In the genomic region with DNA sequence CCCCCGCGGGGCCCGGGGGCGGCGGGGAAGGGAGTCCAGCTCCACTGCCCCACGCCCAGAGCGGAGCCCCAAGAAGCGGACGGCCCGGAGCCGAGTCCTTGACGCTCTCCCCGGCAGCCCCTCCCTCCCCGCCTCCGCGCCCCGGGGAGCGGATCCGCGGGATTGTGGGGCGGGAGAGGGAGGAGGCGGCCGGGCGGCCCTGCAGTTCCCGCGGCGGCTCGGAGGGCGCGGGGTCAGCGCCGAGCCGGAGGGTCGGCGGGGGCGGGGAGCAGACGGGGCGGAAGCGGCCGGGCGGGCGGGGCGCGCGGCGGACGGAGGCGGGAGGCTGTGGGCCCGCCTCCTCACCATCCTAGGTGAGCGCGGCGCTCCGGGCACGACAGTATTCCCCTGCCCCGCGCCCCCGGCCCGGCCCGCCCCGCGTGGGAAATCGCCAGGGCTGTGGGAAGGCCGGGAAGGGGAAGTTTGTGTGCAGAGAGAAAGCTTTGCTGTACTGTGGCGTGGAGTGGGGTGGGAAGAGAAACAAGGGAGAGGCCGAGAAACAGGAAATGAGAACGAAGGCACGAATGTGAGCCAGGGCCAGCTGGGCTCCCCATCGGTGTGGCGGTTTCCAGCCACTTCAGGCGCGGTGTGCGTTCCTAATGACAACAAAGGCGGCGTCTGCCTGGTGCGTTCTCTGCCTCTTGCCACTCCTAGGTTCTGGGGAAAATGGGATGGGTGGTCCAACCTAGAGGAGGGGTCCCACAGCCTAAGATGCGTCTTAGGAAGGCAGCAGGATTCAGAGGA, we compare ENCODE assay signal across 8 cellular contexts. TPM values are rescaled to one million over a fixed set of nuclear protein-coding genes. Genes with fewer than 3 reads are reported as not detected.
DNase-seq lines count a peak whose midpoint lies in the region; ATAC-seq and TF ChIP-seq lines count a peak whose summit lies in the region.

No MANE protein-coding gene starts in this region.

- in situ Hi-C loops in Panc1 (cut with HindIII; ENCODE audit: low pct_unique_long_range_greater_than_20kb, low sequenced_read_pairs) = no loop called here

- peak overlapping the region; percentile 70 for H3K27ac ChIP-seq in Panc1 (ENCODE audit: low read length)
- H3K27ac ChIP-seq in neutrophil = no peak overlapping the region
- H3K27ac ChIP-seq in tibial artery = peak overlapping the region; percentile 97 to 98

- no TSS peak for BruUV-seq in Panc1 (replicated peaks; lab: Mats Ljungman, UMichigan)

- CTCF ChIA-PET in Panc1 (lab: Charles Lee) = no interaction called here

- intact Hi-C loops in Panc1 (cut with micrococcal nuclease; ENCODE audit: unreplicated experiment) (loop anchor here (10.0 kb wide), 1 partner anchor 301 kb away; no protein-coding TSS in a partner anchor), tibial artery (cut with DNase I; ENCODE audit: low total_unique reads) (loop anchor here (10.0 kb wide), 4 partner anchors 71 to 301 kb away; no protein-coding TSS in a partner anchor)

- POLR2A ChIA-PET in Panc1 (lab: Charles Lee) = no interaction called here

- TF ChIP-seq CTCF in Panc1 (IDR thresholded peaks at IDR 0.05) (no peak), neutrophil (IDR thresholded peaks at IDR 0.05) (no peak), tibial artery (IDR thresholded peaks at IDR 0.05) (no peak)

- DNase-seq in DMS 273 treated with DMSO at 0.1 percent for 48 hours (lab: John Stamatoyannopoulos, UW) = peak; percentile 19
- DNase-seq in HT-29 (ENCODE audit: low spot score) = peak; percentile 87
- no peak for DNase-seq in Panc1 (ENCODE audit: low read depth, low spot score)
- DNase-seq in activated effector memory CD4-positive, alpha-beta T cell treated with anti-CD3 and anti-CD28 coated beads, Interleukin-2, amount 50 U/mL, for 16 hours = peak; percentile 86
- peak; percentile 56 for DNase-seq in foreskin melanocyte
- DNase-seq in tibial artery = peak; percentile 53 to 83

- H3K4me3 ChIP-seq in Panc1 (ENCODE audit: low read depth in 2 of 2, low read length in 2 of 2) = peak overlapping the region; percentile 60 to 68
- peak overlapping the region; percentile 43 to 65 for H3K4me3 ChIP-seq in neutrophil (ENCODE audit: low read depth in 1 of 2, low read length in 1 of 2)
- peak overlapping the region; percentile 73 to 93 for H3K4me3 ChIP-seq in tibial artery

- H3K9me3 ChIP-seq in Panc1 (ENCODE audit: control insufficient read depth, insufficient read depth, low read depth, low read length) (no peaks in the 10 kb centered on the region), neutrophil (no peaks in the 10 kb centered on the region), tibial artery (no peaks in the 10 kb centered on the region)

- H3K4me1 ChIP-seq in Panc1 (ENCODE audit: control insufficient read depth, insufficient read depth, low read length) = 0 out of 2 replicates have a peak, but pooled peaks cover 3% of the 10 kb centered on the region
- peaks cover 18 to 28% of the 10 kb centered on the region in 2 experiments for H3K4me1 ChIP-seq in neutrophil (ENCODE audit: control insufficient read depth in 1 of 2, insufficient read depth in 1 of 2, low read depth in 1 of 2, low read length in 1 of 2)
- H3K4me1 ChIP-seq in tibial artery = peaks cover 0 to 15% (median 7%) of the 10 kb centered on the region in 4 donors

- no peaks in the 10 kb centered on the region for H3K27me3 ChIP-seq in Panc1 (ENCODE audit: control insufficient read depth, insufficient read depth, low read length)
- peaks cover 98% of the 10 kb centered on the region for H3K27me3 ChIP-seq in neutrophil
- no peaks in the 10 kb centered on the region for H3K27me3 ChIP-seq in tibial artery

- H3K36me3 ChIP-seq in Panc1 (ENCODE audit: control insufficient read depth, insufficient read depth, low read length) = no peaks in the 10 kb centered on the region
- H3K36me3 ChIP-seq in neutrophil = no peaks in the 10 kb centered on the region
- H3K36me3 ChIP-seq in tibial artery = no peaks in the 10 kb centered on the region

- peak; percentile 42 for ATAC-seq in GM21360 (IDR thresholded peaks at IDR 0.05; ENCODE audit: unreplicated experiment)
- ATAC-seq in Panc1 = peak; percentile 79

RNA-seq across cellular contexts. Expression of gene KLF12, which starts 1.3 kb away (rescaled TPM):
- 5.1 and 5.7 TPM in 2 replicates for total RNA-seq in HT-29 (2014; rRNA removed; shearing (Covaris generic))
- total RNA-seq in Panc1 (2021; ENCODE audit: unreplicated experiment) = 4.2 TPM
- polyA plus RNA-seq in Panc1 (2012; ENCODE audit: insufficient read length) = 1.1 TPM
